11 cellular contexts compared by ENCODE assay signal in the genomic region with DNA sequence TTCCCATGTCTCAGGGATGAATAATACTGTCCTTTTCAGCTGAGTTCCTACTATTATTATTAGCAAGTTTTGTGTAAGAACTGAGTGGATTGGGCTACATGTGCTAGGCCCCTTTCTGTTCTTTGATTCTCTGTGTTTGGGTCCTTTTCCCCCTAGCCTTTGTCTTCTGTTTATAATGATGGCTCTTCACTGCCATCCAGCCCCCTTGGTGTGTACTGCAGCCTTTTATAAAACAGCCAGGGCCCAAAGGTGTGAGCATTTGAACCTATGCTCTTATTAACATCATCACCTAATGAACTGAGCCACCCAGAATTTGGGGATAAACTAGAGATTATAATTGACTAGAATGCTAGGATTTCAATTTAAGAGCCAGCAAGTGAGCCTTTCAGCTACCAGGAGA. TPM values are rescaled to one million over a fixed set of nuclear protein-coding genes. Genes with fewer than 3 reads are reported as not detected.
DNase-seq lines count a peak whose midpoint lies in the region; ATAC-seq and TF ChIP-seq lines count a peak whose summit lies in the region.
"Had no signal": no experiment of that assay in that cellular context is flagged by ENCODE, and none has a peak within 500 bp of the region (broad histone marks: within the 10 kb centered on the region; RNA-seq: fewer than 3 reads in every experiment).

No MANE protein-coding gene starts in this region.

- TF ChIP-seq CTCF in AG04449 (IDR thresholded peaks at IDR 0.05; ENCODE audit: insufficient read depth, low read length, missing control alignments) (peak; percentile 15), GM12875 (IDR thresholded peaks at IDR 0.05; ENCODE audit: borderline replicate concordance, insufficient read depth, low read depth, low read length) (peak; percentile 30; the same call in 1 of the 2 replicates), epithelial cell of proximal tubule (conservative IDR thresholded peaks at IDR 0.05; ENCODE audit: low read depth, low read length) (peak; percentile 57)

- POLR2A ChIA-PET in AG04449 (lab: Yijun Ruan, JAX) = no interaction called here
- POLR2A ChIA-PET in activated CD4-positive, alpha-beta memory T cell treated with anti-CD3 and anti-CD28 coated beads for 36 hours (lab: Charles Lee) = no interaction called here

- intact Hi-C loops in activated CD4-positive, alpha-beta memory T cell treated with anti-CD3 and anti-CD28 coated beads for 36 hours (cut with micrococcal nuclease) = no loop called here

- no peaks in the 10 kb centered on the region for H3K9me3 Mint-ChIP-seq in activated CD4-positive, alpha-beta memory T cell treated with anti-CD3 and anti-CD28 coated beads for 36 hours

- H3K4me1 Mint-ChIP-seq in activated CD4-positive, alpha-beta memory T cell treated with anti-CD3 and anti-CD28 coated beads for 36 hours (ENCODE audit: low read depth) = no peaks in the 10 kb centered on the region

- no peak overlapping the region for H3K4me3 Mint-ChIP-seq in activated CD4-positive, alpha-beta memory T cell treated with anti-CD3 and anti-CD28 coated beads for 36 hours

- no peak overlapping the region for H3K4me3 ChIP-seq in AG04449 (ENCODE audit: low read depth, low read length)
- no peak overlapping the region for H3K4me3 ChIP-seq in GM12875 (ENCODE audit: low read depth, low read length)
- H3K4me3 ChIP-seq in epithelial cell of proximal tubule (ENCODE audit: low read depth, low read length) = no peak overlapping the region

- CTCF ChIA-PET in AG04449 (lab: Yijun Ruan, JAX) = interaction anchor here (1.0 to 10.7 kb wide), 6 partner anchors 78 to 1849 kb away, joined by 3 to 190 read pairs (median 8); partner anchors contain the start of gene PRELID2
- CTCF ChIA-PET in activated CD4-positive, alpha-beta memory T cell treated with anti-CD3 and anti-CD28 coated beads for 36 hours (lab: Charles Lee) = interaction anchor here (0.6 kb wide), 1 partner anchor 218 kb away, joined by 3 read pairs; the partner anchor contains the start of gene PRELID2

- no peak for ATAC-seq in HG03097 (IDR thresholded peaks at IDR 0.05; ENCODE audit: low FRiP score, unreplicated experiment)

- H3K36me3 Mint-ChIP-seq in activated CD4-positive, alpha-beta memory T cell treated with anti-CD3 and anti-CD28 coated beads for 36 hours = no peaks in the 10 kb centered on the region

- no peak for DNase-seq in AG04449 (ENCODE audit: low read depth, low spot score)
- DNase-seq in NAMALWA (ENCODE audit: low spot score) = peak; percentile 39
- no peak for DNase-seq in epithelial cell of proximal tubule (ENCODE audit: low read depth)
- no peak for DNase-seq in stimulated activated CD4-positive, alpha-beta T cell treated with anti-CD3 and anti-CD28 coated beads, Interleukin-1b, Interleukin-23, amount 100 ng/mL, for 48 hours
- DNase-seq in activated CD4-positive, alpha-beta memory T cell treated with anti-CD3 and anti-CD28 coated beads for 36 hours = no peak
- no peak for DNase-seq in EL
- DNase-seq: activated CD4-positive, CD25-positive, alpha-beta regulatory T cell treated with anti-CD3 and anti-CD28 coated beads, Interleukin-2, amount 50 U/mL, for 72 hours; DMS79 treated with DMSO at 0.1 percent for 48 hours had no signal

- H3K27ac Mint-ChIP-seq in activated CD4-positive, alpha-beta memory T cell treated with anti-CD3 and anti-CD28 coated beads for 36 hours = no peak overlapping the region

- H3K27me3 Mint-ChIP-seq in activated CD4-positive, alpha-beta memory T cell treated with anti-CD3 and anti-CD28 coated beads for 36 hours = peaks cover 9% of the 10 kb centered on the region

RNA-seq across cellular contexts. Expression of gene PLAC8L1, which starts 52.6 kb away (rescaled TPM):
- total RNA-seq in epithelial cell of proximal tubule = 0.58 TPM in 1 of 2 replicates, not detected in the other
- total RNA-seq in activated CD4-positive, alpha-beta memory T cell treated with anti-CD3 and anti-CD28 coated beads for 36 hours = under 1 TPM in 1 of 2 experiments, not detected in 1; 0.36 TPM
- total RNA-seq: glomerular endothelial cell had no signal
